29 cellular contexts compared by ENCODE assay signal in genomic region chr16:80664226-80664625, GRCh38.
"Had no signal": no experiment of that assay in that cellular context is flagged by ENCODE, and none has a peak within 500 bp of the region (broad histone marks: within the 10 kb centered on the region; RNA-seq: fewer than 3 reads in every experiment).

No MANE protein-coding gene starts in this region.

- H3K27me3 Mint-ChIP-seq: activated CD4-positive, alpha-beta memory T cell treated with anti-CD3 and anti-CD28 coated beads, Interleukin-2, amount 10 ng/mL, durations not matched to agents 7 days and 5 days; activated naive CD8-positive, alpha-beta T cell treated with anti-CD3 and anti-CD28 coated beads for 36 hours; T-cell had no signal

- H3K4me1 ChIP-seq: adrenal gland, body of pancreas, gastroesophageal sphincter, prostate gland, right atrium auricular region, spleen, testis, transverse colon had no signal

- H3K4me3 ChIP-seq: adrenal gland, body of pancreas, gastroesophageal sphincter, ovary, prostate gland, right atrium auricular region, spleen, testis, transverse colon had no signal

- H3K27ac Mint-ChIP-seq: activated CD4-positive, alpha-beta memory T cell treated with anti-CD3 and anti-CD28 coated beads, Interleukin-2, amount 10 ng/mL, durations not matched to agents 7 days and 5 days; activated naive CD8-positive, alpha-beta T cell treated with anti-CD3 and anti-CD28 coated beads for 36 hours; mesothelial cell of epicardium; nephron progenitor cell; T-cell had no signal

- H3K4me1 Mint-ChIP-seq: activated naive CD8-positive, alpha-beta T cell treated with anti-CD3 and anti-CD28 coated beads for 36 hours; mesothelial cell of epicardium had no signal

- H3K27ac ChIP-seq: adrenal gland, body of pancreas, gastroesophageal sphincter, ovary, prostate gland, right atrium auricular region, spleen, testis, transverse colon, VCaP had no signal

- H3K9me3 ChIP-seq: body of pancreas, ovary, prostate gland, testis had no signal

- H3K4me3 Mint-ChIP-seq: activated CD4-positive, alpha-beta memory T cell treated with anti-CD3 and anti-CD28 coated beads, Interleukin-2, amount 10 ng/mL, durations not matched to agents 7 days and 5 days; activated naive CD8-positive, alpha-beta T cell treated with anti-CD3 and anti-CD28 coated beads for 36 hours; mesothelial cell of epicardium; naive B cell; nephron progenitor cell; T-cell had no signal

- H3K36me3 ChIP-seq: adrenal gland, gastroesophageal sphincter, ovary, prostate gland, right atrium auricular region, spleen, transverse colon had no signal

- DNase-seq: activated CD4-positive, alpha-beta memory T cell treated with anti-CD3 and anti-CD28 coated beads, Interleukin-2, amount 10 ng/mL, durations not matched to agents 7 days and 5 days; activated CD4-positive, alpha-beta T cell treated with anti-CD3 and anti-CD28 coated beads for 48 hours; activated naive CD4-positive, alpha-beta T cell treated with Interleukin-2 at 50 U/mL for 16 hours; activated naive CD8-positive, alpha-beta T cell treated with anti-CD3 and anti-CD28 coated beads for 36 hours; activated T-cell treated with anti-CD3 and anti-CD28 coated beads, Interleukin-2, amount 50 U/mL, for 48 hours; adrenal gland; aorta; body of pancreas; effector memory CD4-positive, alpha-beta T cell; erythroblast; head of caudate nucleus; hippocampal formation; kidney; left colon; naive B cell; nephron progenitor cell; ovary; spleen; stimulated activated CD4-positive, alpha-beta T cell treated with anti-CD3 and anti-CD28 coated beads, Interleukin-2, amount 100 ng/mL, for 48 hours; stimulated activated naive CD4-positive, alpha-beta T cell treated with Interleukin-2 at 50 U/mL for 16 hours; T-cell; T-helper 9 cell; testis; transverse colon had no signal

- H3K27me3 ChIP-seq: adrenal gland, body of pancreas, gastroesophageal sphincter, ovary, right atrium auricular region, spleen, testis, transverse colon had no signal

- H3K36me3 Mint-ChIP-seq: mesothelial cell of epicardium had no signal
